In genomic region chr5:172348084-172348483, GRCh38 we compare ENCODE assay signal across 19 cellular contexts.
"Had no signal": no experiment of that assay in that cellular context is flagged by ENCODE, and none has a peak within 500 bp of the region (broad histone marks: within the 10 kb centered on the region; RNA-seq: fewer than 3 reads in every experiment).

No MANE protein-coding gene starts in this region.

- ATAC-seq: left lobe of liver; mucosa of descending colon; natural killer cell treated with Interleukin-12 subunit alpha and Interleukin-12 subunit beta and Interleukin-15 and Interleukin-18, amount 100 ng/mL, for 72 hours; right lobe of liver; stimulated activated naive B cell treated with anti-CD40 and anti-IgM and Interleukin-4, amounts not matched to agents 10 μg/mL and 1 μg/mL and 100 μg/mL, for 72 hours had no signal

- H3K27ac ChIP-seq: neural progenitor cell, ovary, right lobe of liver, testis, tibial artery, upper lobe of left lung had no signal

- H3K36me3 ChIP-seq: neural progenitor cell, ovary, right lobe of liver had no signal

- H3K27me3 ChIP-seq: neural progenitor cell, ovary, right lobe of liver, testis, tibial artery, upper lobe of left lung had no signal

- H3K4me3 ChIP-seq: mucosa of descending colon, neural progenitor cell, ovary, right lobe of liver, testis, tibial artery, upper lobe of left lung had no signal

- H3K9me3 ChIP-seq: mucosa of descending colon, ovary, right lobe of liver, testis, tibial artery, upper lobe of left lung had no signal

- DNase-seq: cortex of kidney; effector CD4-positive, alpha-beta T cell; immature natural killer cell; islet precursor cell; mucosa of descending colon; naive B cell; ovary; posterior cingulate gyrus; right lobe of liver; small intestine; stimulated activated CD4-positive, alpha-beta T cell treated with anti-CD3 and anti-CD28 coated beads, Interleukin-15, amount 100 ng/mL, for 24 hours; stimulated activated CD4-positive, alpha-beta T cell treated with anti-CD3 and anti-CD28 coated beads, Interleukin-2, amount 100 ng/mL, for 48 hours; stimulated activated naive B cell treated with anti-CD40 and anti-IgM and Interleukin-4, amounts not matched to agents 10 μg/mL and 1 μg/mL and 100 μg/mL, for 72 hours; testis; tibial artery; upper lobe of left lung had no signal

- H3K4me1 ChIP-seq: neural progenitor cell, right lobe of liver, testis, tibial artery, upper lobe of left lung had no signal
